Comparison of ENCODE assay signal across 8 cellular contexts in the genomic region with DNA sequence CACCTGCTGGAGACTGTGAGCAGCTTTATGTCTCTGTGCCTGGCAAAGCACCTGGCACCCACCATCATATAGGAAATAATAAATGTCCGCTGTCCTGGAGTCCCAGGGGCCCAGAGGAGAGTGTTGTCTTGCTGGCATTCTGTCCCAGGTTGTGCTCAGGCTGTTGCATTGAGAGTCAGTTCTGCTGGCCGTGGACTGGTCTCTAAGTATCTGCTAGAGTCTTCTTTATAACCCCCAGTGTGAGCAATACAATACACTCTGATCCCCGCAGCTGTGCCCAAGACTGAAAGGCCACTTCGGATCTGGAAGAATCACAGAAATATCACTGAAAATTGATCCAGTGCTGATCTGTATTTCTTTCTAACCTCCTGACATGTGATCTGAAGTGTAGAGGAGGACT. TPM values are rescaled to one million over a fixed set of nuclear protein-coding genes. Genes with fewer than 3 reads are reported as not detected.
DNase-seq lines count a peak whose midpoint lies in the region; ATAC-seq and TF ChIP-seq lines count a peak whose summit lies in the region.

No MANE protein-coding gene starts in this region.

- H2AFZ ChIP-seq in GM23248, result peak overlapping the region; percentile 81
- no peak overlapping the region for H2AFZ ChIP-seq in H9 (ENCODE audit: low read length)

- TF ChIP-seq CTCF in heart right ventricle (IDR thresholded peaks at IDR 0.05) (no peak), H9 (conservative IDR thresholded peaks at IDR 0.05) (no peak)

- no peak overlapping the region for H4K5ac ChIP-seq in H9 (ENCODE audit: insufficient read length, low read depth, low read length)

- no peaks in the 10 kb centered on the region for H4K20me1 ChIP-seq in GM23248 (ENCODE audit: insufficient read depth)
- H4K20me1 ChIP-seq in H9 (ENCODE audit: control insufficient read depth, insufficient read depth, insufficient read length), result no peaks in the 10 kb centered on the region

- no peak overlapping the region for H2BK15ac ChIP-seq in H9 (ENCODE audit: low read depth, low read length)

- H3K36me3 ChIP-seq in GM23248 (ENCODE audit: low read depth), result peaks cover 13% of the 10 kb centered on the region; the same call in 1 of the 2 replicates
- H3K36me3 ChIP-seq in heart right ventricle, result peaks cover 0 to 75% (median 18%) of the 10 kb centered on the region in 9 donors

- peaks cover 26% of the 10 kb centered on the region for H3F3A ChIP-seq in GM23248 (ENCODE audit: insufficient read depth)

- intact Hi-C loops in heart right ventricle (cut with DNase I), result loop anchor here in 3 of 10 donors (5.0 kb wide), 2 partner anchors 34 to 39 kb away; a partner anchor contains a TSS
- intact Hi-C loops in sciatic nerve (cut with DNase I), result no loop called here

- peaks cover 29% of the 10 kb centered on the region for H3K4me1 ChIP-seq in GM23248 (ENCODE audit: insufficient read depth)
- peaks cover 0 to 47% (median 2%) of the 10 kb centered on the region in 9 donors for H3K4me1 ChIP-seq in heart right ventricle
- H3K4me1 ChIP-seq in H9 (ENCODE audit: insufficient read depth, low read length), result peaks cover 2% of the 10 kb centered on the region; the same call in 1 of the 2 replicates

- peak overlapping the region; percentile 69 for H3K9ac ChIP-seq in GM23248
- no peak overlapping the region for H3K9ac ChIP-seq in H9 (ENCODE audit: extremely low read depth, insufficient read length, low read length)

- no peak overlapping the region for H4K8ac ChIP-seq in H9 (replicated peaks; ENCODE audit: insufficient read length, low read depth, low read length)

- no peak overlapping the region for H2BK20ac ChIP-seq in H9 (ENCODE audit: low read depth, low read length, poor library complexity, severe bottlenecking)

- no peaks in the 10 kb centered on the region for H3K9me3 Mint-ChIP-seq in H9

- H3K23me2 ChIP-seq in H9 (ENCODE audit: insufficient read length, low read depth, low read length, poor library complexity, severe bottlenecking), result no peaks in the 10 kb centered on the region

- no peak overlapping the region for H2BK120ac ChIP-seq in H9 (ENCODE audit: low read depth, low read length, poor library complexity, severe bottlenecking)

- no peak overlapping the region for H4K91ac ChIP-seq in H9 (ENCODE audit: insufficient read length, low read depth, low read length)

- in situ Hi-C loops in GM23248 (cut with MboI), result no loop called here

- H3K36me3 Mint-ChIP-seq in T-helper 17 cell (ENCODE audit: low read depth) (peaks cover 9% of the 10 kb centered on the region), H9 (ENCODE audit: insufficient read depth in 1 of 3, low read depth in 3 of 3) (peaks cover 0 to 9% (median 2%) of the 10 kb centered on the region in 3 experiments; a peak in 4 of 7 replicates)

- H3K27ac Mint-ChIP-seq in T-helper 17 cell, result peak overlapping the region; percentile 97
- no peak overlapping the region; a peak in 1 of 7 replicates for H3K27ac Mint-ChIP-seq in H9

- H3K4me1 Mint-ChIP-seq in T-helper 17 cell (peaks cover 29% of the 10 kb centered on the region), H9 (peaks cover 23% of the 10 kb centered on the region in 2 experiments)

- peak overlapping the region; percentile 75 for H3K27ac ChIP-seq in GM23248
- H3K27ac ChIP-seq in heart right ventricle, result peak overlapping the region in 8 of 10 donors; percentile 59 to 84 (median 68)
- H3K27ac ChIP-seq in H9 (ENCODE audit: insufficient read length, low read depth, low read length), result no peak overlapping the region

- no peak overlapping the region for H2BK12ac ChIP-seq in H9 (ENCODE audit: insufficient read length, low read depth, low read length)

- H3K27me3 ChIP-seq in GM23248 (replicated peaks; ENCODE audit: insufficient read depth) (no peaks in the 10 kb centered on the region), heart right ventricle (no peaks in the 10 kb centered on the region), H9 (ENCODE audit: insufficient read depth, low read length) (no peaks in the 10 kb centered on the region)

- no peak overlapping the region for H2AK5ac ChIP-seq in H9 (ENCODE audit: insufficient read length, low read length)

- no peak overlapping the region for H3K14ac ChIP-seq in H9 (ENCODE audit: insufficient read depth, low read length)

- H3K4ac ChIP-seq in H9 (ENCODE audit: low read depth, low read length), result no peak overlapping the region

- no peaks in the 10 kb centered on the region for H3K9me3 ChIP-seq in GM23248 (ENCODE audit: low read depth)
- H3K9me3 ChIP-seq in T-helper 17 cell (ENCODE audit: control insufficient read depth, low read length, poor library complexity, severe bottlenecking), result no peaks in the 10 kb centered on the region
- H3K9me3 ChIP-seq in heart right ventricle, result no peaks in the 10 kb centered on the region
- no peaks in the 10 kb centered on the region for H3K9me3 ChIP-seq in H9 (ENCODE audit: control insufficient read depth, low read depth, low read length)

- no peaks in the 10 kb centered on the region for H3K79me1 ChIP-seq in H9 (ENCODE audit: insufficient read depth, low read depth, low read length, poor library complexity, severe bottlenecking)

- no peak overlapping the region for H3K56ac ChIP-seq in H9 (ENCODE audit: insufficient read length, low read depth, low read length)

- no peak overlapping the region for H3T11ph ChIP-seq in H9 (ENCODE audit: low read length)

- H3K9me2 ChIP-seq in GM23248 (ENCODE audit: insufficient read depth), result no peaks in the 10 kb centered on the region

- WGBS in GM23248 (ENCODE audit: low coverage in 1 of 2, low lambda C conversion rate in 2 of 2, missing lambda C conversion rate in 2 of 2), 2 experiments, result 31 to 35% methylated on average over 4 of the region's 4 CpGs
- WGBS in heart right ventricle, 2 donors, result 69 to 74% methylated on average over 4 of the region's 4 CpGs
- no CpG with 5 or more reads among the region's 4 CpGs for WGBS in H9 (ENCODE audit: extremely low coverage, insufficient read length, low lambda C conversion rate)

- H3K4me3 Mint-ChIP-seq in T-helper 17 cell (peak overlapping the region; percentile 89), H9 (no peak overlapping the region)

- H3K4me2 ChIP-seq in GM23248 (ENCODE audit: unreplicated experiment) (no peak overlapping the region), H9 (ENCODE audit: insufficient read depth, insufficient read length, low read length) (no peak overlapping the region)

- H3K4me3 ChIP-seq in GM23248 (no peak overlapping the region; the same call in 1 of the 2 replicates), heart right ventricle (no peak overlapping the region)

- no peak for ATAC-seq in T-helper 17 cell
- ATAC-seq in heart right ventricle, result peak in 6 of 8 donors; percentile 8 to 42 (median 22)
- ATAC-seq in sciatic nerve, result peak; percentile 57

- H3K18ac ChIP-seq in H9 (ENCODE audit: insufficient read length, low read depth, low read length), result no peak overlapping the region

- DNase-seq in GM23248 (no peak), T-helper 17 cell (no peak), heart right ventricle (peak in 1 of 2 donors; percentile 8), sciatic nerve (ENCODE audit: low spot score) (no peak), DMS 273 (lab: John Stamatoyannopoulos, UW; ENCODE audit: unreplicated experiment) (no peak), NCI-H774 (lab: John Stamatoyannopoulos, UW) (no peak), DMS 273 treated with DMSO at 0.1 percent for 48 hours (lab: John Stamatoyannopoulos, UW) (no peak), H9 (no peak)

- no peak overlapping the region for H3K23ac ChIP-seq in H9 (ENCODE audit: insufficient read length, low read depth, low read length)

- H3K27me3 Mint-ChIP-seq in T-helper 17 cell (no peaks in the 10 kb centered on the region), H9 (ENCODE audit: low read depth) (no peaks in the 10 kb centered on the region)

- H3K79me2 ChIP-seq in GM23248 (ENCODE audit: insufficient read depth), result no peaks in the 10 kb centered on the region
- H3K79me2 ChIP-seq in H9 (ENCODE audit: insufficient read depth, low read length), result no peaks in the 10 kb centered on the region

- no peak overlapping the region for H2BK5ac ChIP-seq in H9 (ENCODE audit: insufficient read length, low read length)

RNA-seq across cellular contexts. Expression of a gene that starts 38.3 kb away (rescaled TPM):
- 20.5 and 21.8 TPM in 2 replicates for total RNA-seq in GM23248 (2014; rRNA removed; shearing (Covaris generic))
- polyA plus RNA-seq in GM23248 (2016; fragmentation: Nextera tagmentation; extraction: Ambion mirVana) (7.0 TPM in 2 replicates), heart right ventricle (10 to 100 TPM in 1 of 2 donors, 1 to 10 TPM in 1; 6.2 to 11.7 TPM)
- total RNA-seq in T-helper 17 cell (10 to 100 TPM in 1 of 2 donors, 1 to 10 TPM in 1; 7.6 to 10.6 TPM), heart right ventricle (10 to 100 TPM; 29.8 to 41.6 (median 33.8) TPM), sciatic nerve (25.0 TPM), H9 (2021) (11.5 and 11.7 TPM in 2 replicates)
